ENCODE assay signal across 8 cellular contexts in the genomic region with DNA sequence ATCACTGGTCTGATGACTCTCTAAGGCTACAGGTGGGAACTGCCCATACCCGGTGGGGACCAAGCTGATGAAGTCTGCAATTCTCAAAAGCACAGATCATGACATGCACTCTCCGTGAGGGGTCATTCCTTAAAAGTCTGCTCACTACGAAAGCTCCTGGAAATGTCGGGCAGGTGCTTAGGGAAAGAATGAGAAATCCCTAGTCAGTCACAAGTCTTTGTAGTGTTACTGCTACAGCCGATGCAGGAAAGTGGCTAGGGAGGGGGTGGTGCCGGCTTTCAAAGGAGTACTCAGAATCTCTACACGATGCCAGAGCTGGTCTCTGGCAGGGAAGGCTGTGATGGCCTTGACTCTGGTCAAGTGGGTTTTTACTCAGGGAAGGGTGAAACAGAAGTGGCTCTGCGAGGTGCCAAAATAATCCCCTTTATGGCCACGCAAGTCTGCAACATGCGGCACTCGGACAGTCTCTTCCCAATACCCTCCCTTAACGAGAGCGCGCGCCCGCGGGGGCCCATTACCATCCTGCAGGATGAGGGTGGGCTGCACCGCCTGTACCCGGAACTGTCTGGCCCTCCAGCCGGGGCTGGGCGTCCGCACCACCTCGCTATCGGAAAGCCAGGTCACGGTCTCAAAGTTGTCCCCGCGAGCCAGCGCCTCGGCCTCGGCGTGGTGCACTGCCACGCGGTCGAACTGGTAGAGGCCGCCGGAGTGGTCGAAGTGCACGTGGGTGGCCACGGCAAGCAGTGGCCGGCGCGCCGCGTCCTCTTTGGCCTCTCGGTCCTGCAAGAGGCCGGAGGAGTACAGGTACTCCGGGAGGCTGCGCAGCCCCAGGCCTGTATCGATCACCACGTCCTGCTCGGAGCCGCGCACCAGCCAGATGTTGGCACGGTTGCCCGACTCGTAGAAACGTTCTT. TPM values are rescaled to one million over a fixed set of nuclear protein-coding genes. Genes with fewer than 3 reads are reported as not detected.
DNase-seq lines count a peak whose midpoint lies in the region; ATAC-seq and TF ChIP-seq lines count a peak whose summit lies in the region.

No MANE protein-coding gene starts in this region.

- H3K27ac Mint-ChIP-seq in activated naive CD4-positive, alpha-beta T cell treated with anti-CD3 and anti-CD28 coated beads for 36 hours = peak overlapping the region; percentile 85

- H3K36me3 ChIP-seq in NT2/D1 (ENCODE audit: insufficient read depth, insufficient read length, low read length) (no peaks in the 10 kb centered on the region), vagina (no peaks in the 10 kb centered on the region)

- H3K27ac ChIP-seq in vagina = peak overlapping the region; percentile 80

- TF ChIP-seq CTCF in AG09319 (IDR thresholded peaks at IDR 0.05; ENCODE audit: low read depth, low read length) = no peak
- no peak for TF ChIP-seq CTCF in omental fat pad (IDR thresholded peaks at IDR 0.05)
- TF ChIP-seq CTCF in vagina (IDR thresholded peaks at IDR 0.05) = no peak

- peaks cover 31% of the 10 kb centered on the region for H3K36me3 Mint-ChIP-seq in activated naive CD4-positive, alpha-beta T cell treated with anti-CD3 and anti-CD28 coated beads for 36 hours (ENCODE audit: low read depth)

- no peak for TF ChIP-seq POLR2A in vagina (IDR thresholded peaks at IDR 0.05)

- CTCF ChIA-PET in activated naive CD4-positive, alpha-beta T cell treated with anti-CD3 and anti-CD28 coated beads for 36 hours (lab: Charles Lee) = interaction anchor here (0.8 to 1.5 kb wide), 8 partner anchors 34 to 310 kb away, joined by 3 to 10 read pairs (median 3); a partner anchor contains a TSS

- peaks cover 18% of the 10 kb centered on the region for H3K9me3 Mint-ChIP-seq in activated naive CD4-positive, alpha-beta T cell treated with anti-CD3 and anti-CD28 coated beads for 36 hours

- peak overlapping the region; percentile 92 for H3K4me3 Mint-ChIP-seq in activated naive CD4-positive, alpha-beta T cell treated with anti-CD3 and anti-CD28 coated beads for 36 hours

- intact Hi-C loops in activated naive CD4-positive, alpha-beta T cell treated with anti-CD3 and anti-CD28 coated beads for 36 hours (cut with micrococcal nuclease) = loop anchor here (1.0 to 10.0 kb wide), 6 partner anchors 33 to 1589 kb away; a partner anchor contains a TSS
- intact Hi-C loops in Right ventricle myocardium inferior (cut with DNase I) = loop anchor here (2.0 kb wide), 2 partner anchors 55 to 65 kb away; a partner anchor contains a TSS
- intact Hi-C loops in vagina (cut with DNase I) = loop anchor here (5.0 kb wide), 1 partner anchor 59 kb away; no protein-coding TSS in a partner anchor

- H3K4me1 Mint-ChIP-seq in activated naive CD4-positive, alpha-beta T cell treated with anti-CD3 and anti-CD28 coated beads for 36 hours (ENCODE audit: low read depth) = peaks cover 33% of the 10 kb centered on the region

- H3K9ac ChIP-seq in NT2/D1 (ENCODE audit: insufficient read length, low read depth) = peak overlapping the region; percentile 94

- H3K4me3 ChIP-seq in NT2/D1 (ENCODE audit: insufficient read length, low read depth) (peak overlapping the region; percentile 69), vagina (peak overlapping the region; percentile 72 to 97)

- peak; percentile 4 for DNase-seq in AG09319 (ENCODE audit: extremely low read depth, low read depth)
- DNase-seq in NT2/D1 (ENCODE audit: low read depth, low spot score) = peak; percentile 25
- peak; percentile 50 for DNase-seq in activated naive CD4-positive, alpha-beta T cell treated with anti-CD3 and anti-CD28 coated beads for 36 hours
- DNase-seq in Right ventricle myocardium inferior (ENCODE audit: missing footprints) = no peak
- peak; percentile 27 for DNase-seq in omental fat pad (ENCODE audit: low spot score)
- no peak for DNase-seq in vagina (ENCODE audit: extremely low spot score in 2 of 2)

- no peaks in the 10 kb centered on the region for H3K27me3 Mint-ChIP-seq in activated naive CD4-positive, alpha-beta T cell treated with anti-CD3 and anti-CD28 coated beads for 36 hours (ENCODE audit: low read depth)

- peaks cover 2% of the 10 kb centered on the region for H3K27me3 ChIP-seq in NT2/D1 (ENCODE audit: insufficient read depth, insufficient read length)
- H3K27me3 ChIP-seq in vagina = no peaks in the 10 kb centered on the region

- H3K9me3 ChIP-seq in NT2/D1 (ENCODE audit: insufficient read depth, low read length) (no peaks in the 10 kb centered on the region), vagina (no peaks in the 10 kb centered on the region)

- peak; percentile 6 for ATAC-seq in GM18861 (IDR thresholded peaks at IDR 0.05; ENCODE audit: unreplicated experiment)
- peak; percentile 23 for ATAC-seq in HG03097 (IDR thresholded peaks at IDR 0.05; ENCODE audit: low FRiP score, unreplicated experiment)
- ATAC-seq in Right ventricle myocardium inferior = peak; percentile 35
- peak; percentile 39 for ATAC-seq in omental fat pad (ENCODE audit: low FRiP score)

- H3K4me1 ChIP-seq in NT2/D1 (ENCODE audit: insufficient read depth, insufficient read length) (no peaks in the 10 kb centered on the region), vagina (peaks cover 19% of the 10 kb centered on the region)

RNA-seq across cellular contexts. Expression of a gene that starts 1.0 kb away (rescaled TPM):
- total RNA-seq in activated naive CD4-positive, alpha-beta T cell treated with anti-CD3 and anti-CD28 coated beads for 36 hours = 1 to 10 TPM; 2.4 to 2.8 TPM
- total RNA-seq in Right ventricle myocardium inferior (4.0 TPM), omental fat pad (1 to 10 TPM; 3.3 to 5.5 (median 4.7) TPM), vagina (8.8 TPM)

RNA-seq across cellular contexts. Expression of a gene that starts 1.1 kb away (rescaled TPM):
- total RNA-seq in activated naive CD4-positive, alpha-beta T cell treated with anti-CD3 and anti-CD28 coated beads for 36 hours = 10 to 100 TPM; 10.1 to 13.6 TPM
- total RNA-seq in Right ventricle myocardium inferior = 0.68 TPM
- total RNA-seq in omental fat pad = 1 to 10 TPM; 1.3 to 5.2 (median 2.8) TPM
- total RNA-seq in vagina = 5.4 TPM

RNA-seq across cellular contexts. Expression of a gene that starts 55.8 kb away (rescaled TPM):
- total RNA-seq in activated naive CD4-positive, alpha-beta T cell treated with anti-CD3 and anti-CD28 coated beads for 36 hours = 10 to 100 TPM; 10.2 to 11.1 TPM
- total RNA-seq in Right ventricle myocardium inferior (18.6 TPM), omental fat pad (10 to 100 TPM; 13.9 to 19.9 (median 18.1) TPM), vagina (15.5 TPM)

Comparison
In these comparisons a context has a peak if more than half of its experiments do, and no peak if none do; other contexts are left out.
1. DNase-seq: peak in AG09319 (single experiment), NT2/D1 (single experiment), activated naive CD4-positive, alpha-beta T cell treated with anti-CD3 and anti-CD28 coated beads for 36 hours (single experiment) and omental fat pad (single experiment); none in Right ventricle myocardium inferior (single experiment) and vagina (0 of 2).
2. Peak in every context shown above with its lines, with median percentiles within 50 percentile points of each other: ATAC-seq.